In genomic region chr4:84673475-84674230, GRCh38 we compare ENCODE assay signal across 15 cellular contexts.
DNase-seq lines count a peak whose midpoint lies in the region; ATAC-seq, FAIRE-seq and TF ChIP-seq lines count a peak whose summit lies in the region.
"Had no signal": no experiment of that assay in that cellular context is flagged by ENCODE, and none has a peak within 500 bp of the region (broad histone marks: within the 10 kb centered on the region; RNA-seq: fewer than 3 reads in every experiment).

No MANE protein-coding gene starts in this region.

- no peaks in the 10 kb centered on the region for H4K20me1 ChIP-seq in astrocyte (ENCODE audit: insufficient read depth, low read length)

- peak; percentile 67 for FAIRE-seq in astrocyte (lab: Jason Lieb, UNC)

- ATAC-seq in GM18519 (IDR thresholded peaks at IDR 0.05; ENCODE audit: low FRiP score, unreplicated experiment) = no peak

- no peak overlapping the region for H3K4me3 ChIP-seq in astrocyte (ENCODE audit: insufficient read depth, low read depth, low read length)
- H3K4me3 ChIP-seq in CD8-positive, alpha-beta memory T cell (ENCODE audit: low read length) = no peak overlapping the region
- H3K4me3 ChIP-seq: cardiac muscle cell, esophagus squamous epithelium, HAP-1 had no signal

- no peak overlapping the region for H2AFZ ChIP-seq in astrocyte (ENCODE audit: low read depth, low read length)
- H2AFZ ChIP-seq: parathyroid adenoma had no signal

- CTCF ChIA-PET in HEK293T (lab: Yijun Ruan, JAX) = no interaction called here
- CTCF ChIA-PET in CD8-positive, alpha-beta memory T cell (lab: Charles Lee) = no interaction called here

- no peaks in the 10 kb centered on the region for H3K27me3 ChIP-seq in astrocyte (ENCODE audit: insufficient read depth, low read length)
- no peaks in the 10 kb centered on the region for H3K27me3 ChIP-seq in CD8-positive, alpha-beta memory T cell (ENCODE audit: insufficient read depth, low read length, poor library complexity, severe bottlenecking)
- H3K27me3 ChIP-seq: cardiac muscle cell, esophagus squamous epithelium had no signal

- peaks cover 16% of the 10 kb centered on the region for H3K4me1 Mint-ChIP-seq in astrocyte (ENCODE audit: low read depth, unreplicated experiment)
- no peaks in the 10 kb centered on the region for H3K4me1 Mint-ChIP-seq in CD8-positive, alpha-beta memory T cell

- no peaks in the 10 kb centered on the region for H3K27me3 Mint-ChIP-seq in astrocyte (ENCODE audit: low read depth, unreplicated experiment)
- peaks cover 0 to 2% of the 10 kb centered on the region in 2 donors for H3K27me3 Mint-ChIP-seq in CD8-positive, alpha-beta memory T cell

- H3K4me2 ChIP-seq in astrocyte (ENCODE audit: low read length) = peak overlapping the region; percentile 34

- peaks cover 36% of the 10 kb centered on the region for H3K36me3 ChIP-seq in astrocyte (ENCODE audit: insufficient read depth, low read length)
- H3K36me3 ChIP-seq in CD8-positive, alpha-beta memory T cell (ENCODE audit: insufficient read depth, low read length) = no peaks in the 10 kb centered on the region

- H3K9me3 Mint-ChIP-seq in astrocyte (ENCODE audit: unreplicated experiment) = no peaks in the 10 kb centered on the region
- no peaks in the 10 kb centered on the region for H3K9me3 Mint-ChIP-seq in CD8-positive, alpha-beta memory T cell

- H3K36me3 Mint-ChIP-seq in astrocyte (ENCODE audit: low read depth, unreplicated experiment) = peaks cover 22% of the 10 kb centered on the region
- no peaks in the 10 kb centered on the region for H3K36me3 Mint-ChIP-seq in CD8-positive, alpha-beta memory T cell

- TF ChIP-seq CTCF in astrocyte (IDR thresholded peaks at IDR 0.05; ENCODE audit: insufficient read depth, low read depth, low read length) = no peak

- DNase-seq in A172 (ENCODE audit: low spot score) = peak; percentile 82
- DNase-seq in HEK293T (ENCODE audit: extremely low spot score) = no peak
- DNase-seq in astrocyte (ENCODE audit: low read depth) = peak; percentile 92
- peak; percentile 74 for DNase-seq in hepatic stellate cell (ENCODE audit: low spot score)
- DNase-seq in CD8-positive, alpha-beta memory T cell = no peak
- DNase-seq in effector CD4-positive, alpha-beta T cell = no peak
- no peak for DNase-seq in UCSD-AML1 (lab: John Stamatoyannopoulos, UW; ENCODE audit: unreplicated experiment)
- DNase-seq: esophagus squamous epithelium, MV-4-11, NCI-H345 had no signal

- no peak overlapping the region for H3K9ac ChIP-seq in astrocyte (ENCODE audit: low read length)
- H3K9ac ChIP-seq: parathyroid adenoma had no signal

- H3K4me3 Mint-ChIP-seq in astrocyte (ENCODE audit: unreplicated experiment) = peak overlapping the region; percentile 21
- no peak overlapping the region for H3K4me3 Mint-ChIP-seq in CD8-positive, alpha-beta memory T cell

- no peaks in the 10 kb centered on the region for H3K79me2 ChIP-seq in astrocyte (ENCODE audit: insufficient read depth, low read length)
- H3K79me2 ChIP-seq: parathyroid adenoma had no signal

- peak overlapping the region; percentile 50 for H3K27ac Mint-ChIP-seq in astrocyte (ENCODE audit: unreplicated experiment)
- H3K27ac Mint-ChIP-seq in CD8-positive, alpha-beta memory T cell = no peak overlapping the region

- POLR2A ChIA-PET in HEK293T (lab: Yijun Ruan, JAX) = no interaction called here
- POLR2A ChIA-PET in CD8-positive, alpha-beta memory T cell (lab: Charles Lee) = no interaction called here

- H3K4me1 ChIP-seq in astrocyte (ENCODE audit: insufficient read depth, low read length) = peaks cover 15% of the 10 kb centered on the region
- no peaks in the 10 kb centered on the region for H3K4me1 ChIP-seq in CD8-positive, alpha-beta memory T cell (ENCODE audit: insufficient read depth, low read length)
- H3K4me1 ChIP-seq: HAP-1 had no signal

- no peaks in the 10 kb centered on the region for H3K9me3 ChIP-seq in astrocyte (ENCODE audit: insufficient read depth, low read depth, low read length)
- no peaks in the 10 kb centered on the region for H3K9me3 ChIP-seq in CD8-positive, alpha-beta memory T cell (ENCODE audit: low read length)
- H3K9me3 ChIP-seq: esophagus squamous epithelium, HAP-1 had no signal

- H3K27ac ChIP-seq in astrocyte (ENCODE audit: low read depth, low read length) = peak overlapping the region; percentile 39
- H3K27ac ChIP-seq in CD8-positive, alpha-beta memory T cell (ENCODE audit: low read depth, low read length) = no peak overlapping the region
- H3K27ac ChIP-seq: cardiac muscle cell, esophagus squamous epithelium, parathyroid adenoma, VCaP had no signal

TF ChIP-seq in HEK293T, 16 proteins besides CTCF, POLR2A, EP300 and RAD21:
- TF ChIP-seq, protein P1, sequence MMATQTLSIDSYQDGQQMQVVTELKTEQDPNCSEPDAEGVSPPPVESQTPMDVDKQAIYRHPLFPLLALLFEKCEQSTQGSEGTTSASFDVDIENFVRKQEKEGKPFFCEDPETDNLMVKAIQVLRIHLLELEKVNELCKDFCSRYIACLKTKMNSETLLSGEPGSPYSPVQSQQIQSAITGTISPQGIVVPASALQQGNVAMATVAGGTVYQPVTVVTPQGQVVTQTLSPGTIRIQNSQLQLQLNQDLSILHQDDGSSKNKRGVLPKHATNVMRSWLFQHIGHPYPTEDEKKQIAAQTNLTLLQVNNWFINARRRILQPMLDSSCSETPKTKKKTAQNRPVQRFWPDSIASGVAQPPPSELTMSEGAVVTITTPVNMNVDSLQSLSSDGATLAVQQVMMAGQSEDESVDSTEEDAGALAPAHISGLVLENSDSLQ (IDR thresholded peaks at IDR 0.05) = 0 out of 2 replicates have a peak, but pooled peaks have one; percentile 6
- no peak for TF ChIP-seq ZNF384 (IDR thresholded peaks at IDR 0.05)
- TF ChIP-seq CTBP1 (IDR thresholded peaks at IDR 0.05; ENCODE audit: borderline replicate concordance) = no peak
- TF ChIP-seq FOXK2 (IDR thresholded peaks at IDR 0.05) = no peak

Comparison
In these comparisons a context has a peak if more than half of its experiments do, and no peak if none do; other contexts are left out.
1. DNase-seq: peak in A172 (single experiment), astrocyte (single experiment) and hepatic stellate cell (single experiment); none in HEK293T (single experiment), CD8-positive, alpha-beta memory T cell (0 of 5), effector CD4-positive, alpha-beta T cell (single experiment) and UCSD-AML1 (single experiment).